Comparison of ENCODE assay signal across 21 cellular contexts in the genomic region with DNA sequence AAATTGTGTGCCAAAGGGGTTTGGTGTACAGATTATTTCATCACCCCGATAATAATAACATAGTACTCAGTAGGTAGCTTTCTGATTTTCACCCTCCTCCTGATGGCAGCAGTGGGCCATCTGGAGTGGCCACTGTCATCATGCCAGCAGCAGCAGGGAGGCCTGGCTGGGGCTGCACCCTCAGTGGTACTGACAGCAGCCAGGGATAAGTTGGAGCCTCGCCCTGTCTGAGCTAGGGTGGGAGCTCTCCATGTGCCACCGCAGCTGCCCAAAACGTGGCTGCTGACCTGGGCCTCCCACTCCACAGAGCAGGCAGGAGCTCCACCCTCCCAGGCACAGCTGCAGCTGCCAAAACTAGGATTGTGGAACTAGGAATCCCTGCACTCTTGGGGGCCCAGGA.
DNase-seq lines count a peak whose midpoint lies in the region; ATAC-seq, FAIRE-seq and TF ChIP-seq lines count a peak whose summit lies in the region.
"Had no signal": no experiment of that assay in that cellular context is flagged by ENCODE, and none has a peak within 500 bp of the region (broad histone marks: within the 10 kb centered on the region; RNA-seq: fewer than 3 reads in every experiment).

No MANE protein-coding gene starts in this region.

- ATAC-seq in HCT116 (peak; percentile 42; the same call in 1 of the 2 replicates), left lung (no peak)
- ATAC-seq in effector memory CD8-positive, alpha-beta T cell (replicated peaks): no peak

- no peaks in the 10 kb centered on the region for H3K27me3 ChIP-seq in BE2C
- H3K27me3 ChIP-seq in HCT116 (ENCODE audit: insufficient read depth, low read length): no peaks in the 10 kb centered on the region
- no peaks in the 10 kb centered on the region for H3K27me3 ChIP-seq in dorsolateral prefrontal cortex
- H3K27me3 ChIP-seq in left lung: no peaks in the 10 kb centered on the region
- H3K27me3 ChIP-seq: hepatocyte had no signal

- H3K4me3 ChIP-seq in BE2C (ENCODE audit: low read depth, low read length) (no peak overlapping the region), HCT116 (replicated peaks in 1 of 2; ENCODE audit: low read depth in 1 of 2, low read length in 2 of 2) (no peak overlapping the region), dorsolateral prefrontal cortex (no peak overlapping the region), left lung (no peak overlapping the region)
- H3K4me3 ChIP-seq: hepatocyte had no signal

- H3K9me3 ChIP-seq in BE2C (no peaks in the 10 kb centered on the region), HCT116 (ENCODE audit: control insufficient read depth in 1 of 2, insufficient read depth in 1 of 2, low read depth in 1 of 2, low read length in 2 of 2) (no peaks in the 10 kb centered on the region), left lung (peaks cover 0 to 6% of the 10 kb centered on the region in 2 donors)
- H3K9me3 ChIP-seq: Caco-2 had no signal

- H3K27me3 Mint-ChIP-seq in osteocyte (ENCODE audit: unreplicated experiment): no peaks in the 10 kb centered on the region
- H3K27me3 Mint-ChIP-seq in effector memory CD8-positive, alpha-beta T cell: no peaks in the 10 kb centered on the region

- no peak overlapping the region for H2AFZ ChIP-seq in HCT116 (ENCODE audit: low read depth, low read length, poor library complexity, severe bottlenecking)
- H2AFZ ChIP-seq: hepatocyte had no signal

- CTCF ChIA-PET in HCT116 (lab: Charles Lee): no interaction called here

- peak; percentile 47 for TF ChIP-seq RAD21 in HCT116 (IDR thresholded peaks at IDR 0.05; ENCODE audit: low read depth)

- H3K79me2 ChIP-seq in HCT116 (ENCODE audit: insufficient read depth, low read length): no peaks in the 10 kb centered on the region
- H3K79me2 ChIP-seq: hepatocyte had no signal

- TF ChIP-seq CTCF in BE2C (IDR thresholded peaks at IDR 0.05; ENCODE audit: low read depth, low read length) (no peak), HCT116 (IDR thresholded peaks at IDR 0.05 in 2 of 3, conservative IDR thresholded peaks at IDR 0.05 in 1 of 3; ENCODE audit: borderline replicate concordance in 1 of 3, insufficient read depth in 1 of 3, low read depth in 2 of 3, low read length in 2 of 3) (peak in 1 of 3 experiments; percentile 16; a peak in 1 of 6 replicates), dorsolateral prefrontal cortex (IDR thresholded peaks at IDR 0.05 in 54 of 56, conservative IDR thresholded peaks at IDR 0.05 in 2 of 56; ENCODE audit: low read depth in 1 of 56, partially characterized antibody in 56 of 56) (peak in 35 of 56 donors; percentile 8 to 70 (median 27)), osteocyte (IDR thresholded peaks at IDR 0.05) (peak; percentile 19), left lung (IDR thresholded peaks at IDR 0.05) (no peak)

- no peaks in the 10 kb centered on the region for H3K36me3 ChIP-seq in BE2C
- no peaks in the 10 kb centered on the region for H3K36me3 ChIP-seq in HCT116 (ENCODE audit: control insufficient read depth in 1 of 2, insufficient read depth in 2 of 2, low read length in 2 of 2)
- H3K36me3 ChIP-seq in left lung: no peaks in the 10 kb centered on the region

- peaks cover under 1% of the 10 kb centered on the region for H3K4me1 Mint-ChIP-seq in osteocyte (ENCODE audit: unreplicated experiment)
- no peaks in the 10 kb centered on the region for H3K4me1 Mint-ChIP-seq in effector memory CD8-positive, alpha-beta T cell (ENCODE audit: low read depth in 2 of 2)

- DNase-seq in BE2C (peak; percentile 17), HCT116 (ENCODE audit: low read depth, low spot score) (no peak), dorsolateral prefrontal cortex (peak in 6 of 10 donors; percentile 14 to 63 (median 53)), osteocyte (ENCODE audit: extremely low spot score, unreplicated experiment) (no peak), left lung (no peak), RCC 7860 (ENCODE audit: low spot score) (no peak), AG08396 (ENCODE audit: low spot score) (no peak)
- no peak for DNase-seq in effector memory CD8-positive, alpha-beta T cell
- DNase-seq: activated effector memory CD4-positive, alpha-beta T cell treated with anti-CD3 and anti-CD28 coated beads, Interleukin-2, amount 50 U/mL, for 16 hours; AML-193; Caco-2; effector memory CD4-positive, alpha-beta T cell; GDM1; KBM-7; NCI-H1092; occipital lobe; stimulated activated CD4-positive, alpha-beta T cell treated with anti-CD3 and anti-CD28 coated beads, Interleukin-4, amount 100 ng/mL, for 4 hours; stimulated activated CD8-positive, alpha-beta memory T cell treated with anti-CD3 and anti-CD28 coated beads, Interleukin-4, amount 100 ng/mL, for 48 hours; T-helper 9 cell had no signal

- no peak overlapping the region for H3K4me3 Mint-ChIP-seq in osteocyte (ENCODE audit: unreplicated experiment)
- H3K4me3 Mint-ChIP-seq in effector memory CD8-positive, alpha-beta T cell: no peak overlapping the region

- H3K4me1 ChIP-seq in BE2C: no peaks in the 10 kb centered on the region
- no peaks in the 10 kb centered on the region for H3K4me1 ChIP-seq in HCT116 (ENCODE audit: control insufficient read depth in 1 of 2, insufficient read depth in 2 of 2, low read length in 2 of 2)
- H3K4me1 ChIP-seq in left lung: no peaks in the 10 kb centered on the region
- H3K4me1 ChIP-seq: Caco-2 had no signal

- intact Hi-C loops in HCT116 (cut with micrococcal nuclease): no loop called here
- intact Hi-C loops in dorsolateral prefrontal cortex (cut with DNase I): no loop called here
- intact Hi-C loops in left lung (cut with DNase I): no loop called here

- no peak overlapping the region for H3K4me2 ChIP-seq in HCT116 (ENCODE audit: low read length)
- H3K4me2 ChIP-seq: hepatocyte had no signal

- H3K9me2 ChIP-seq in HCT116 (ENCODE audit: insufficient read depth): no peaks in the 10 kb centered on the region

- H3K27ac ChIP-seq in HCT116 (ENCODE audit: low read depth, low read length): no peak overlapping the region
- no peak overlapping the region for H3K27ac ChIP-seq in dorsolateral prefrontal cortex
- H3K27ac ChIP-seq in left lung: no peak overlapping the region
- H3K27ac ChIP-seq: hepatocyte had no signal

- no peak for TF ChIP-seq POLR2A in HCT116 (IDR thresholded peaks at IDR 0.05; ENCODE audit: borderline replicate concordance, extremely low read depth, insufficient read depth, insufficient read length)

- FAIRE-seq in RCC 7860 (lab: Jason Lieb, UNC): no peak
- FAIRE-seq: GM12891 had no signal

- H4K20me1 ChIP-seq in HCT116 (ENCODE audit: insufficient read depth): no peaks in the 10 kb centered on the region

- H3K27ac Mint-ChIP-seq in osteocyte (ENCODE audit: unreplicated experiment): no peak overlapping the region
- H3K27ac Mint-ChIP-seq in effector memory CD8-positive, alpha-beta T cell: no peak overlapping the region

- H3K36me3 Mint-ChIP-seq in osteocyte (ENCODE audit: unreplicated experiment): no peaks in the 10 kb centered on the region
- H3K36me3 Mint-ChIP-seq in effector memory CD8-positive, alpha-beta T cell (ENCODE audit: insufficient read depth): no peaks in the 10 kb centered on the region

- BruUV-seq in HCT116 (replicated peaks; lab: Mats Ljungman, UMichigan): no TSS peak

- H3K9me3 Mint-ChIP-seq in osteocyte (ENCODE audit: unreplicated experiment): peaks cover 4% of the 10 kb centered on the region
- peaks cover 4 to 8% of the 10 kb centered on the region in 2 donors for H3K9me3 Mint-ChIP-seq in effector memory CD8-positive, alpha-beta T cell

- POLR2A ChIA-PET in HCT116 (lab: Charles Lee): no interaction called here

- RAD21 ChIA-PET in HCT116 (lab: Charles Lee; ENCODE audit: low non-redundant PET in 1 of 2, low total read pairs in 2 of 2, uncharacterized antibody in 2 of 2, unreplicated experiment in 2 of 2): no interaction called here

- H3K9ac ChIP-seq in HCT116 (ENCODE audit: low read length): no peak overlapping the region

TF ChIP-seq in HCT116, 20 proteins besides CTCF, POLR2A, EP300 and RAD21:
- TF ChIP-seq ZFX (IDR thresholded peaks at IDR 0.05) (no peak), JUND (IDR thresholded peaks at IDR 0.05) (no peak), REST (IDR thresholded peaks at IDR 0.05; ENCODE audit: low read depth) (no peak), TCF7L2 (IDR thresholded peaks at IDR 0.05; ENCODE audit: borderline replicate concordance, extremely low read depth, insufficient read depth, insufficient read length) (no peak), CEBPB (IDR thresholded peaks at IDR 0.05; ENCODE audit: low read depth) (no peak), ELF1 (IDR thresholded peaks at IDR 0.05; ENCODE audit: borderline replicate concordance, low read depth) (no peak), SIN3A (IDR thresholded peaks at IDR 0.05; ENCODE audit: low read depth) (no peak), POLR2AphosphoS5 (IDR thresholded peaks at IDR 0.05; ENCODE audit: low read depth, low read length) (no peak), SP1 (IDR thresholded peaks at IDR 0.05; ENCODE audit: low read depth) (no peak), EZH2phosphoT487 (IDR thresholded peaks at IDR 0.05; ENCODE audit: borderline replicate concordance) (no peak), ZNF274 (IDR thresholded peaks at IDR 0.05; ENCODE audit: low read depth, low read length) (no peak)

Comparison
In these comparisons a context has a peak if more than half of its experiments do, and no peak if none do; other contexts are left out.
1. DNase-seq: peak in BE2C (single experiment) and dorsolateral prefrontal cortex (6 of 10); none in HCT116 (single experiment), osteocyte (single experiment), left lung (0 of 2), RCC 7860 (single experiment), effector memory CD8-positive, alpha-beta T cell (0 of 3) and AG08396 (single experiment).
2. CTCF ChIP-seq: peak in dorsolateral prefrontal cortex (35 of 56) and osteocyte (single experiment); none in BE2C (single experiment) and left lung (0 of 2).